27 cellular contexts compared by ENCODE assay signal in the genomic region with DNA sequence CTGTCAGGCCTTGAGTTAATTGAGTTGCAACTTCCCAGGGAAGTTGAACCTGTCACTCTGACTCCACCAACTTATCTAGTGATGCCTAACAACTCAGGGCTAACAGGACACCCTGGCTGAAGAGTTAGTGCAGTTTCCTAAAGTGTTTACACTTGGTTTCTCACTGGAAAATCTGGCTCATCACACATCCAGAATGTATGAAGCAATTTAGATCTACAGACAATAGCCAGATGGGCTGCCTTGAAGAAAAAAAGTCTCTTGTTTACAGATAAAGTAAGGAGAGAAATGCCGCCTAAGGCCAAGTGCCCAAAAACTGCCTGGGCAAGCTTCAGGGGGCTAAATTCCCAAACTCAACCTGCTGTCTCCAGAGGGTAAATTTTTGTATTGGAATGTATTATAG.
"Had no signal": no experiment of that assay in that cellular context is flagged by ENCODE, and none has a peak within 500 bp of the region (broad histone marks: within the 10 kb centered on the region; RNA-seq: fewer than 3 reads in every experiment).

No MANE protein-coding gene starts in this region.

- H3K4me1 Mint-ChIP-seq: immature natural killer cell; naive thymus-derived CD4-positive, alpha-beta T cell had no signal

- H3K4me3 Mint-ChIP-seq: immature natural killer cell; naive thymus-derived CD4-positive, alpha-beta T cell; natural killer cell treated with Interleukin-12 subunit alpha and Interleukin-12 subunit beta and Interleukin-15 and Interleukin-18, amount 100 ng/mL, for 72 hours; stimulated activated naive CD8-positive, alpha-beta T cell treated with anti-CD3 and anti-CD28 coated beads, Interleukin-15, Interleukin-2, amounts not matched to agents 100 ng/mL and 50 ng/mL, for 24 hours; type B pancreatic cell had no signal

- H3K36me3 ChIP-seq: left lung, lower lobe of right lung, ovary, right atrium auricular region, right lobe of liver, suprapubic skin, thoracic aorta, tibial artery, uterus had no signal

- H3K4me1 ChIP-seq: left lung, lower lobe of right lung, right atrium auricular region, right lobe of liver, suprapubic skin, tibial artery, uterus had no signal

- ATAC-seq: left colon; left lung; lower lobe of right lung; mucosa of descending colon; naive thymus-derived CD4-positive, alpha-beta T cell; natural killer cell treated with Interleukin-12 subunit alpha and Interleukin-12 subunit beta and Interleukin-15 and Interleukin-18, amount 100 ng/mL, for 72 hours; right lobe of liver had no signal

- H3K4me3 ChIP-seq: left lung, lower lobe of right lung, mucosa of descending colon, ovary, right atrium auricular region, right lobe of liver, skin epidermis, suprapubic skin, thoracic aorta, tibial artery, uterus had no signal

- H3K27ac Mint-ChIP-seq: immature natural killer cell; naive thymus-derived CD4-positive, alpha-beta T cell; natural killer cell treated with Interleukin-12 subunit alpha and Interleukin-12 subunit beta and Interleukin-15 and Interleukin-18, amount 100 ng/mL, for 72 hours; progenitor cell of endocrine pancreas; stimulated activated naive CD8-positive, alpha-beta T cell treated with anti-CD3 and anti-CD28 coated beads, Interleukin-15, Interleukin-2, amounts not matched to agents 100 ng/mL and 50 ng/mL, for 24 hours; type B pancreatic cell had no signal

- H3K27ac ChIP-seq: left lung, lower lobe of right lung, ovary, right atrium auricular region, right lobe of liver, skin epidermis, suprapubic skin, thoracic aorta, tibial artery, uterus had no signal

- DNase-seq: hypothalamus; immature natural killer cell; kidney; left colon; left lung; lower lobe of right lung; mammary epithelial cell; midbrain; mucosa of descending colon; naive thymus-derived CD4-positive, alpha-beta T cell; ovary; right lobe of liver; stimulated activated CD4-positive, alpha-beta T cell treated with anti-CD3 and anti-CD28 coated beads, Interleukin-12 subunit alpha, Interleukin-12 subunit beta, amount 100 ng/mL, for 4 hours; stimulated activated CD4-positive, alpha-beta T cell treated with anti-CD3 and anti-CD28 coated beads, Interleukin-15, amount 100 ng/mL, for 24 hours; stimulated activated CD4-positive, alpha-beta T cell treated with anti-CD3 and anti-CD28 coated beads, Interleukin-2, amount 100 ng/mL, for 24 hours; stimulated activated CD4-positive, alpha-beta T cell treated with anti-CD3 and anti-CD28 coated beads, Interleukin-4, amount 100 ng/mL, for 1 hour; stimulated activated naive CD4-positive, alpha-beta T cell; tibial artery; uterus had no signal

- H3K27me3 ChIP-seq: left lung, ovary, right atrium auricular region, right lobe of liver, suprapubic skin, tibial artery, uterus had no signal

- H3K36me3 Mint-ChIP-seq: immature natural killer cell; naive thymus-derived CD4-positive, alpha-beta T cell; type B pancreatic cell had no signal
